ENCODE assay signal across 8 cellular contexts in genomic region chr19:40578442-40578908, GRCh38. TPM values are rescaled to one million over a fixed set of nuclear protein-coding genes. Genes with fewer than 3 reads are reported as not detected.
DNase-seq lines count a peak whose midpoint lies in the region; ATAC-seq and TF ChIP-seq lines count a peak whose summit lies in the region.

No MANE protein-coding gene starts in this region.

- peak overlapping the region; percentile 14 for H3K27ac Mint-ChIP-seq in osteocyte (ENCODE audit: unreplicated experiment)

- peak; percentile 26 to 32 for DNase-seq in NCI-H446 (lab: John Stamatoyannopoulos, UW)
- DNase-seq in NCI-H446 treated with DMSO at 0.1 percent for 48 hours (lab: John Stamatoyannopoulos, UW), result no peak
- peak; percentile 56 to 67 for DNase-seq in NCI-H1930 (lab: John Stamatoyannopoulos, UW)
- peak in 34 of 58 donors; percentile 5 to 72 (median 30) for DNase-seq in anterior cingulate cortex (lab: John Stamatoyannopoulos, UW)
- no peak for DNase-seq in osteocyte (ENCODE audit: extremely low spot score, unreplicated experiment)
- DNase-seq in NCI-H510A (lab: John Stamatoyannopoulos, UW), result no peak

- H3K27me3 Mint-ChIP-seq in osteocyte (ENCODE audit: unreplicated experiment), result no peaks in the 10 kb centered on the region

- TF ChIP-seq CTCF in osteocyte (IDR thresholded peaks at IDR 0.05), result no peak

- no peaks in the 10 kb centered on the region for H3K9me3 Mint-ChIP-seq in osteocyte (ENCODE audit: unreplicated experiment)

- no peak overlapping the region for H3K4me3 Mint-ChIP-seq in osteocyte (ENCODE audit: unreplicated experiment)

- peaks cover 7% of the 10 kb centered on the region for H3K4me1 Mint-ChIP-seq in osteocyte (ENCODE audit: unreplicated experiment)

- H3K36me3 Mint-ChIP-seq in osteocyte (ENCODE audit: unreplicated experiment), result peaks cover 6% of the 10 kb centered on the region

- ATAC-seq in HG03280 (IDR thresholded peaks at IDR 0.05; ENCODE audit: unreplicated experiment), result no peak
- no peak for ATAC-seq in GM18502 (IDR thresholded peaks at IDR 0.05; ENCODE audit: poor library complexity, unreplicated experiment)

RNA-seq across cellular contexts. Expression of gene SHKBP1, which starts 1.8 kb away (rescaled TPM):
- 53.3 and 53.8 TPM in 2 replicates for total RNA-seq in osteocyte

RNA-seq across cellular contexts. Expression of gene LTBP4, which starts 22.7 kb away (rescaled TPM):
- total RNA-seq in osteocyte, result 85.9 and 93.6 TPM in 2 replicates

Comparison
In these comparisons a context has a peak if more than half of its experiments do, and no peak if none do; other contexts are left out.
1. DNase-seq: peak in NCI-H446 (2 of 2), NCI-H1930 (2 of 2) and anterior cingulate cortex (34 of 58); none in NCI-H446 treated with DMSO at 0.1 percent for 48 hours (single experiment), osteocyte (single experiment) and NCI-H510A (single experiment).